1 cellular context compared by ENCODE assay signal in the genomic region with DNA sequence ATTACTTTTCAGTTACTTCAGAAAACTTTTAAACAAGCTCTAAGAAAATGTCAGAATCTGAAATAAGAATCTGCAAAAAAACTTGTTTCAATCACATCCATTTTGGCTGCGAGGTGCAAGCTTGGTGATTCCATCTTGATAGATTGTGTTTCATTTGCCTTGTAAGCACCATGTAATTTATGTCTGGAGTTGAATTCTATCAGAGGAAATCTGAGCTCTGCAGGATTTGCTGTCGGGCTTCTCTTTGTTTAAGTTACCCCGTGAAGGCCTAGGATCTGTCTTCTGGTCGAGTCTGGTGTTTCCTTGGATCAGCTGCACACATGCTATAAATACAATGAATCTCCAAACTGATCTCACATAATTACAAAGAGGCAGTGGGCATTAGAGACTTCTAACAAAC.
TF ChIP-seq lines count a peak whose summit lies in the region.

No MANE protein-coding gene starts in this region.

TF ChIP-seq in H1, 55 proteins besides CTCF, POLR2A, EP300 and RAD21:
- TF ChIP-seq RBBP5 (IDR thresholded peaks at IDR 0.05; ENCODE audit: borderline replicate concordance, low read depth, low read length) (no peak), RNF2 (IDR thresholded peaks at IDR 0.05; ENCODE audit: borderline replicate concordance, low read depth, low read length, missing control alignments, poor library complexity, severe bottlenecking) (no peak), JUND (IDR thresholded peaks at IDR 0.05; ENCODE audit: low read length) (no peak), BCL11A (IDR thresholded peaks at IDR 0.05; ENCODE audit: low read depth in 2 of 2, low read length in 2 of 2) (no peak), PHF8 (conservative IDR thresholded peaks at IDR 0.05; ENCODE audit: low read depth, low read length) (no peak), NANOG (IDR thresholded peaks at IDR 0.05; ENCODE audit: insufficient read depth, low read depth, low read length, poor library complexity, severe bottlenecking) (no peak), POLR2AphosphoS5 (IDR thresholded peaks at IDR 0.05; ENCODE audit: low read depth, low read length) (no peak), GTF2F1 (IDR thresholded peaks at IDR 0.05; ENCODE audit: borderline replicate concordance, low read depth, low read length) (no peak), TBP (IDR thresholded peaks at IDR 0.05; ENCODE audit: low read depth, low read length) (no peak), RXRA (IDR thresholded peaks at IDR 0.05; ENCODE audit: insufficient read depth, low read depth, low read length) (no peak), TAF7 (optimal IDR thresholded peaks at IDR 0.05; ENCODE audit: borderline replicate concordance, low read depth, low read length) (no peak), ZNF274 (IDR thresholded peaks at IDR 0.05; ENCODE audit: borderline replicate concordance, extremely low read depth, low read length) (no peak), RFX5 (IDR thresholded peaks at IDR 0.05; ENCODE audit: borderline replicate concordance, low read depth, low read length) (no peak)
